Comparison of ENCODE assay signal across 31 cellular contexts in genomic region chr11:84536456-84536855, GRCh38.
DNase-seq lines count a peak whose midpoint lies in the region; FAIRE-seq and TF ChIP-seq lines count a peak whose summit lies in the region.
"Had no signal": no experiment of that assay in that cellular context is flagged by ENCODE, and none has a peak within 500 bp of the region (broad histone marks: within the 10 kb centered on the region; RNA-seq: fewer than 3 reads in every experiment).

No MANE protein-coding gene starts in this region.

- intact Hi-C loops in activated naive CD4-positive, alpha-beta T cell treated with anti-CD3 and anti-CD28 coated beads for 36 hours (cut with micrococcal nuclease) = no loop called here

- FAIRE-seq in GM12891 (lab: Jason Lieb, UNC) = no peak
- FAIRE-seq: A204.1, A549, D721Med had no signal

- no peaks in the 10 kb centered on the region for H3K36me3 Mint-ChIP-seq in progenitor cell of endocrine pancreas (ENCODE audit: insufficient read depth)
- no peaks in the 10 kb centered on the region for H3K36me3 Mint-ChIP-seq in activated naive CD4-positive, alpha-beta T cell treated with anti-CD3 and anti-CD28 coated beads for 36 hours (ENCODE audit: low read depth)
- H3K36me3 Mint-ChIP-seq: CD14-positive monocyte; CD4-positive, alpha-beta memory T cell; CD4-positive, CD25-positive, alpha-beta regulatory T cell; CD8-positive, alpha-beta memory T cell; CD8-positive, alpha-beta T cell had no signal

- H3K27ac Mint-ChIP-seq in progenitor cell of endocrine pancreas = peak overlapping the region; percentile 11
- H3K27ac Mint-ChIP-seq in activated naive CD4-positive, alpha-beta T cell treated with anti-CD3 and anti-CD28 coated beads for 36 hours = no peak overlapping the region
- H3K27ac Mint-ChIP-seq: B cell; CD14-positive monocyte; CD4-positive, alpha-beta memory T cell; CD4-positive, alpha-beta T cell; CD4-positive, CD25-positive, alpha-beta regulatory T cell; CD8-positive, alpha-beta T cell had no signal

- H3K27me3 Mint-ChIP-seq in progenitor cell of endocrine pancreas = no peaks in the 10 kb centered on the region
- H3K27me3 Mint-ChIP-seq in activated naive CD4-positive, alpha-beta T cell treated with anti-CD3 and anti-CD28 coated beads for 36 hours (ENCODE audit: low read depth) = no peaks in the 10 kb centered on the region
- H3K27me3 Mint-ChIP-seq: CD4-positive, alpha-beta memory T cell; CD4-positive, alpha-beta T cell; CD4-positive, CD25-positive, alpha-beta regulatory T cell; CD8-positive, alpha-beta memory T cell had no signal

- CTCF ChIA-PET in activated naive CD4-positive, alpha-beta T cell treated with anti-CD3 and anti-CD28 coated beads for 36 hours (lab: Charles Lee) = no interaction called here

- no peak for TF ChIP-seq POLR2A in GM12891 (IDR thresholded peaks at IDR 0.05; ENCODE audit: low read depth, low read length)

- no peaks in the 10 kb centered on the region for H3K9me3 Mint-ChIP-seq in progenitor cell of endocrine pancreas (ENCODE audit: low read depth)
- peaks cover 10% of the 10 kb centered on the region for H3K9me3 Mint-ChIP-seq in activated naive CD4-positive, alpha-beta T cell treated with anti-CD3 and anti-CD28 coated beads for 36 hours

- DNase-seq in Ammon's horn (ENCODE audit: low spot score) (peak; percentile 56), progenitor cell of endocrine pancreas (ENCODE audit: low spot score, unreplicated experiment) (no peak), putamen (ENCODE audit: low spot score) (peak; percentile 68), GM12891 (ENCODE audit: insufficient read length, low spot score) (no peak), RKO (ENCODE audit: low spot score) (no peak)
- no peak for DNase-seq in activated naive CD4-positive, alpha-beta T cell treated with anti-CD3 and anti-CD28 coated beads for 36 hours
- DNase-seq: 8988T; ACHN; AML-193; BE2C; C1 segment of cervical spinal cord; Caco-2; Calu3; CD4-positive, alpha-beta memory T cell; CD4-positive, alpha-beta T cell; CD4-positive, CD25-positive, alpha-beta regulatory T cell; CD8-positive, alpha-beta memory T cell; CD8-positive, alpha-beta T cell; COR-L47; DMS 273 treated with DMSO at 0.1 percent for 48 hours; DMS153; DMS53; DMS79; DMS79 treated with DMSO at 0.1 percent for 48 hours; DND-41; EL had no signal

- H3K4me3 Mint-ChIP-seq in progenitor cell of endocrine pancreas (ENCODE audit: low read depth) = no peak overlapping the region
- H3K4me3 Mint-ChIP-seq in activated naive CD4-positive, alpha-beta T cell treated with anti-CD3 and anti-CD28 coated beads for 36 hours = no peak overlapping the region
- H3K4me3 Mint-ChIP-seq: B cell; CD14-positive monocyte; CD4-positive, alpha-beta memory T cell; CD4-positive, alpha-beta T cell; CD4-positive, CD25-positive, alpha-beta regulatory T cell; CD8-positive, alpha-beta memory T cell; CD8-positive, alpha-beta T cell had no signal

- TF ChIP-seq CTCF in progenitor cell of endocrine pancreas (IDR thresholded peaks at IDR 0.05; ENCODE audit: unreplicated experiment) = no peak

- peaks cover 16% of the 10 kb centered on the region for H3K4me1 Mint-ChIP-seq in progenitor cell of endocrine pancreas (ENCODE audit: low read depth)
- H3K4me1 Mint-ChIP-seq in activated naive CD4-positive, alpha-beta T cell treated with anti-CD3 and anti-CD28 coated beads for 36 hours (ENCODE audit: low read depth) = no peaks in the 10 kb centered on the region
- H3K4me1 Mint-ChIP-seq: B cell; CD14-positive monocyte; CD4-positive, alpha-beta memory T cell; CD4-positive, CD25-positive, alpha-beta regulatory T cell; CD8-positive, alpha-beta memory T cell had no signal

TF ChIP-seq in GM12891, 5 proteins besides CTCF, POLR2A, EP300 and RAD21:
- TF ChIP-seq SPI1 (IDR thresholded peaks at IDR 0.05; ENCODE audit: low read depth, low read length) (no peak), POU2F2 (IDR thresholded peaks at IDR 0.05; ENCODE audit: low read depth, low read length) (no peak), TAF1 (IDR thresholded peaks at IDR 0.05; ENCODE audit: low read depth, low read length) (no peak), PAX5 (IDR thresholded peaks at IDR 0.05; ENCODE audit: insufficient read depth, low read length, severe bottlenecking) (no peak), POLR2AphosphoS5 (IDR thresholded peaks at IDR 0.05; ENCODE audit: low read depth, low read length) (no peak)

Comparison
In these comparisons a context has a peak if more than half of its experiments do, and no peak if none do; other contexts are left out.
1. DNase-seq: peak in Ammon's horn (single experiment) and putamen (single experiment); none in progenitor cell of endocrine pancreas (single experiment), GM12891 (single experiment), RKO (single experiment) and activated naive CD4-positive, alpha-beta T cell treated with anti-CD3 and anti-CD28 coated beads for 36 hours (single experiment).